11 cellular contexts compared by ENCODE assay signal in genomic region chr2:43831438-43832294, GRCh38. TPM values are rescaled to one million over a fixed set of nuclear protein-coding genes. Genes with fewer than 3 reads are reported as not detected.
DNase-seq lines count a peak whose midpoint lies in the region; ATAC-seq and TF ChIP-seq lines count a peak whose summit lies in the region.
"Had no signal": no experiment of that assay in that cellular context is flagged by ENCODE, and none has a peak within 500 bp of the region (broad histone marks: within the 10 kb centered on the region; RNA-seq: fewer than 3 reads in every experiment).

No MANE protein-coding gene starts in this region.

- peak overlapping the region; percentile 46 for H2AFZ ChIP-seq in parathyroid adenoma
- H2AFZ ChIP-seq in mesenchymal stem cell (ENCODE audit: low read depth, low read length) = no peak overlapping the region

- H3K9ac ChIP-seq in parathyroid adenoma = no peak overlapping the region
- H3K9ac ChIP-seq in mesenchymal stem cell (ENCODE audit: low read length) = no peak overlapping the region

- H3K9me3 Mint-ChIP-seq in Caco-2 (ENCODE audit: unreplicated experiment) = no peaks in the 10 kb centered on the region
- no peaks in the 10 kb centered on the region for H3K9me3 Mint-ChIP-seq in activated T-helper 17 cell treated with anti-CD3 and anti-CD28 coated beads, Interleukin-2, amount 50 U/mL, for 72 hours
- H3K9me3 Mint-ChIP-seq in chondrocyte (ENCODE audit: low read depth) = no peaks in the 10 kb centered on the region
- H3K9me3 Mint-ChIP-seq: activated naive CD4-positive, alpha-beta T cell treated with anti-CD3 and anti-CD28 coated beads, Interleukin-2, amount 50 U/mL, for 24 hours; nephron had no signal

- H3K4me3 Mint-ChIP-seq in Caco-2 (ENCODE audit: unreplicated experiment) (peak overlapping the region; percentile 45), chondrocyte (ENCODE audit: unreplicated experiment) (no peak overlapping the region)
- H3K4me3 Mint-ChIP-seq in activated T-helper 17 cell treated with anti-CD3 and anti-CD28 coated beads, Interleukin-2, amount 50 U/mL, for 72 hours = no peak overlapping the region
- H3K4me3 Mint-ChIP-seq: activated naive CD4-positive, alpha-beta T cell treated with anti-CD3 and anti-CD28 coated beads, Interleukin-2, amount 50 U/mL, for 24 hours; nephron had no signal

- H3K36me3 Mint-ChIP-seq in Caco-2 (ENCODE audit: insufficient read depth, unreplicated experiment) (no peaks in the 10 kb centered on the region), chondrocyte (ENCODE audit: low read depth) (no peaks in the 10 kb centered on the region)
- no peaks in the 10 kb centered on the region for H3K36me3 Mint-ChIP-seq in activated T-helper 17 cell treated with anti-CD3 and anti-CD28 coated beads, Interleukin-2, amount 50 U/mL, for 72 hours (ENCODE audit: low read depth)
- H3K36me3 Mint-ChIP-seq: activated naive CD4-positive, alpha-beta T cell treated with anti-CD3 and anti-CD28 coated beads, Interleukin-2, amount 50 U/mL, for 24 hours had no signal

- no peak overlapping the region for H2BK15ac ChIP-seq in mesenchymal stem cell (ENCODE audit: low read depth, poor library complexity, severe bottlenecking)

- no peaks in the 10 kb centered on the region for H3K79me1 ChIP-seq in mesenchymal stem cell (replicated peaks; ENCODE audit: low read length, poor library complexity, severe bottlenecking)

- ATAC-seq in esophagus mucosa = peak; percentile 34
- ATAC-seq in activated T-helper 17 cell treated with anti-CD3 and anti-CD28 coated beads, Interleukin-2, amount 50 U/mL, for 72 hours (replicated peaks) = no peak
- ATAC-seq in GM21515 (IDR thresholded peaks at IDR 0.05; ENCODE audit: unreplicated experiment) = no peak

- no peak overlapping the region for H2BK120ac ChIP-seq in mesenchymal stem cell (ENCODE audit: low read depth, low read length)

- intact Hi-C loops in Caco-2 (cut with micrococcal nuclease; ENCODE audit: unreplicated experiment) = no loop called here

- no peak overlapping the region for H4K91ac ChIP-seq in mesenchymal stem cell (ENCODE audit: low read length)

- no peak overlapping the region for H3K18ac ChIP-seq in mesenchymal stem cell (ENCODE audit: low read depth in 1 of 2, low read length in 2 of 2)

- H3K14ac ChIP-seq in mesenchymal stem cell (ENCODE audit: low read length in 2 of 2) = peak overlapping the region in 1 of 2 experiments; percentile 29

- H3K9me3 ChIP-seq in Caco-2 = no peaks in the 10 kb centered on the region
- H3K9me3 ChIP-seq in parathyroid adenoma (ENCODE audit: control insufficient read depth, low read length) = no peaks in the 10 kb centered on the region
- H3K9me3 ChIP-seq in mesenchymal stem cell (ENCODE audit: control insufficient read depth, low read length) = no peaks in the 10 kb centered on the region

- no peak overlapping the region for H3K4ac ChIP-seq in mesenchymal stem cell (ENCODE audit: low read depth in 1 of 2, low read length in 2 of 2)

- BruUV-seq in Caco-2 (replicated peaks; lab: Mats Ljungman, UMichigan) = no TSS peak

- no peaks in the 10 kb centered on the region for H3K27me3 ChIP-seq in Caco-2 (replicated peaks; ENCODE audit: control insufficient read depth, insufficient read depth, low read length)
- H3K27me3 ChIP-seq in parathyroid adenoma (ENCODE audit: control insufficient read depth, insufficient read depth, low read length) = no peaks in the 10 kb centered on the region
- H3K27me3 ChIP-seq in mesenchymal stem cell (ENCODE audit: control insufficient read depth in 1 of 2, insufficient read depth in 1 of 2, low read length in 2 of 2) = peaks cover 0 to 45% of the 10 kb centered on the region in 2 experiments

- no peaks in the 10 kb centered on the region for H3K4me1 Mint-ChIP-seq in Caco-2 (ENCODE audit: low read depth, unreplicated experiment)
- H3K4me1 Mint-ChIP-seq in activated T-helper 17 cell treated with anti-CD3 and anti-CD28 coated beads, Interleukin-2, amount 50 U/mL, for 72 hours = no peaks in the 10 kb centered on the region
- no peaks in the 10 kb centered on the region for H3K4me1 Mint-ChIP-seq in chondrocyte (ENCODE audit: low read depth)
- H3K4me1 Mint-ChIP-seq: activated naive CD4-positive, alpha-beta T cell treated with anti-CD3 and anti-CD28 coated beads, Interleukin-2, amount 50 U/mL, for 24 hours; nephron had no signal

- DNase-seq in Caco-2 (no peak), NCI-H510A treated with DMSO at 0.1 percent for 48 hours (lab: John Stamatoyannopoulos, UW) (peak; percentile 13), mesenchymal stem cell (no peak), chondrocyte (ENCODE audit: low spot score) (no peak)
- DNase-seq: HCEC 1CT had no signal

- 94% methylated on average over 56 of the region's 56 CpGs for WGBS in mesenchymal stem cell

- POLR2A ChIA-PET in Caco-2 (lab: Charles Lee) = no interaction called here

- TF ChIP-seq CTCF in Caco-2 (IDR thresholded peaks at IDR 0.05; ENCODE audit: insufficient read depth in 1 of 2, low read depth in 1 of 2, low read length in 1 of 2, severe bottlenecking in 1 of 2, unreplicated experiment in 1 of 2) (no peak), parathyroid adenoma (IDR thresholded peaks at IDR 0.05) (no peak), chondrocyte (IDR thresholded peaks at IDR 0.05) (no peak)

- H3K36me3 ChIP-seq in Caco-2 (ENCODE audit: control insufficient read depth, insufficient read depth, low read length) (no peaks in the 10 kb centered on the region), parathyroid adenoma (ENCODE audit: control insufficient read depth, insufficient read depth, low read length) (no peaks in the 10 kb centered on the region), mesenchymal stem cell (ENCODE audit: control insufficient read depth in 1 of 2, insufficient read depth in 2 of 2, low read depth in 1 of 2, low read length in 2 of 2) (no peaks in the 10 kb centered on the region)

- H3K4me2 ChIP-seq in parathyroid adenoma (ENCODE audit: low read length) = peak overlapping the region; percentile 43
- H3K4me2 ChIP-seq in mesenchymal stem cell (ENCODE audit: low read length, poor library complexity, severe bottlenecking) = no peak overlapping the region

- H3K27ac Mint-ChIP-seq in Caco-2 (ENCODE audit: unreplicated experiment) = no peak overlapping the region
- H3K27ac Mint-ChIP-seq in activated T-helper 17 cell treated with anti-CD3 and anti-CD28 coated beads, Interleukin-2, amount 50 U/mL, for 72 hours = no peak overlapping the region
- no peak overlapping the region for H3K27ac Mint-ChIP-seq in chondrocyte (ENCODE audit: unreplicated experiment)
- H3K27ac Mint-ChIP-seq: activated naive CD4-positive, alpha-beta T cell treated with anti-CD3 and anti-CD28 coated beads, Interleukin-2, amount 50 U/mL, for 24 hours; nephron had no signal

- no peak overlapping the region for H4K8ac ChIP-seq in mesenchymal stem cell (ENCODE audit: low read length)

- H2BK5ac ChIP-seq in mesenchymal stem cell (ENCODE audit: low read depth, low read length, poor library complexity, severe bottlenecking) = no peak overlapping the region

- no peak overlapping the region for H2BK12ac ChIP-seq in mesenchymal stem cell (ENCODE audit: low read length in 2 of 2)

- H3K23ac ChIP-seq in mesenchymal stem cell (ENCODE audit: low read length in 2 of 2) = no peak overlapping the region

- H3K4me1 ChIP-seq in Caco-2 = no peaks in the 10 kb centered on the region
- H3K4me1 ChIP-seq in parathyroid adenoma = no peaks in the 10 kb centered on the region
- no peaks in the 10 kb centered on the region for H3K4me1 ChIP-seq in mesenchymal stem cell (ENCODE audit: control insufficient read depth, insufficient read depth, low read depth, low read length)

- H3K27me3 Mint-ChIP-seq in Caco-2 (ENCODE audit: insufficient read depth, unreplicated experiment) (peaks cover 7% of the 10 kb centered on the region), chondrocyte (ENCODE audit: low read depth) (peaks cover 8% of the 10 kb centered on the region)
- peaks cover 22% of the 10 kb centered on the region for H3K27me3 Mint-ChIP-seq in activated T-helper 17 cell treated with anti-CD3 and anti-CD28 coated beads, Interleukin-2, amount 50 U/mL, for 72 hours

- H3K27ac ChIP-seq in parathyroid adenoma (no peak overlapping the region), mesenchymal stem cell (ENCODE audit: low read length, poor library complexity, severe bottlenecking) (no peak overlapping the region)

- no peak overlapping the region for H3K4me3 ChIP-seq in Caco-2 (ENCODE audit: low read depth, low read length)
- no peak overlapping the region for H3K4me3 ChIP-seq in parathyroid adenoma (ENCODE audit: low read depth, low read length)
- peak overlapping the region in 1 of 2 experiments; percentile 60 for H3K4me3 ChIP-seq in mesenchymal stem cell (ENCODE audit: insufficient read depth in 1 of 2, low read depth in 1 of 2, low read length in 2 of 2)

- no peaks in the 10 kb centered on the region for H3K79me2 ChIP-seq in parathyroid adenoma

- CTCF ChIA-PET in Caco-2 (lab: Charles Lee) = no interaction called here

- H2AK5ac ChIP-seq in mesenchymal stem cell (ENCODE audit: low read length, severe bottlenecking) = no peak overlapping the region

RNA-seq across cellular contexts. Expression of gene ABCG5, which starts 7.0 kb away (rescaled TPM):
- total RNA-seq in Caco-2 (2022) (not detected in 2 replicates), esophagus mucosa (not detected), chondrocyte (not detected in 3 replicates)
- not detected for polyA plus RNA-seq in mesenchymal stem cell (2013, experiment 1 of 2)
- polyA plus RNA-seq in mesenchymal stem cell (2013, experiment 2 of 2) = not detected
- not detected for total RNA-seq in activated T-helper 17 cell treated with anti-CD3 and anti-CD28 coated beads, Interleukin-2, amount 50 U/mL, for 72 hours

RNA-seq across cellular contexts. Expression of gene ABCG8, which starts 7.1 kb away (rescaled TPM):
- total RNA-seq in Caco-2 (2022) (0.12 TPM in 1 of 2 replicates, not detected in the other), esophagus mucosa (not detected), chondrocyte (not detected in 3 replicates)
- not detected for polyA plus RNA-seq in mesenchymal stem cell (2013, experiment 1 of 2)
- polyA plus RNA-seq in mesenchymal stem cell (2013, experiment 2 of 2) = not detected
- total RNA-seq in activated T-helper 17 cell treated with anti-CD3 and anti-CD28 coated beads, Interleukin-2, amount 50 U/mL, for 72 hours = not detected

RNA-seq across cellular contexts. Expression of gene DYNC2LI1, which starts 57.8 kb away (rescaled TPM):
- total RNA-seq in Caco-2 (2022) (6.4 and 8.3 TPM in 2 replicates), esophagus mucosa (10.3 TPM), chondrocyte (10.8 to 16.9 TPM (median 11.1 TPM) in 3 replicates)
- polyA plus RNA-seq in mesenchymal stem cell (2013, experiment 1 of 2) = 20.2 TPM
- polyA plus RNA-seq in mesenchymal stem cell (2013, experiment 2 of 2) = 20.7 TPM
- total RNA-seq in activated T-helper 17 cell treated with anti-CD3 and anti-CD28 coated beads, Interleukin-2, amount 50 U/mL, for 72 hours = 1 to 10 TPM; 5.7 to 8.1 TPM
